16 cellular contexts compared by ENCODE assay signal in the genomic region with DNA sequence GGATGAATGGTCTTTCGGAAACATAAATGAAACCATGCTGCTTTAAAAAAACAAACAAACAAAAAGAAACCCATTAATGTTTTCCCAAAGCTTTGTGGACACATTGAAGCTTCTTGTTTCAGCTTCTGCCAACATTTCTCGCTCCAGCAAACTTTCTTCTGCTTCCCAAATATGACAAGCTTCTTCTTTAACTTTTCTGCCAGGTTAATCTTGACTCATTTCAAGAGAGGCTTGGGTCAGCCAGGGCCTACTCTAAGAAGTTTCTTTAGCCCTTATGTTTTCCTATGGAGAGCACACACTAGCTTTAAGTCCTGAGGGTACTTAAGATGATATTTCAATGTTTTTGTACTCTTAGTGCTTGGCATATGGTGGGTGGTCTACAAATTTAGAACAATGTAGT. TPM values are rescaled to one million over a fixed set of nuclear protein-coding genes. Genes with fewer than 3 reads are reported as not detected.
DNase-seq lines count a peak whose midpoint lies in the region; ATAC-seq, FAIRE-seq and TF ChIP-seq lines count a peak whose summit lies in the region.
"Had no signal": no experiment of that assay in that cellular context is flagged by ENCODE, and none has a peak within 500 bp of the region (broad histone marks: within the 10 kb centered on the region; RNA-seq: fewer than 3 reads in every experiment).

No MANE protein-coding gene starts in this region.

- H3K79me2 ChIP-seq in GM12878 (ENCODE audit: control insufficient read depth, insufficient read depth, low read length) = no peaks in the 10 kb centered on the region
- peaks cover 65% of the 10 kb centered on the region for H3K79me2 ChIP-seq in osteoblast (ENCODE audit: insufficient read depth, low read length)

- peaks cover 57% of the 10 kb centered on the region for H3K4me1 ChIP-seq in CD8-positive, alpha-beta memory T cell (ENCODE audit: insufficient read depth, low read length)
- H3K4me1 ChIP-seq in GM12878 (ENCODE audit: control insufficient read depth, insufficient read depth, low read length) (no peaks in the 10 kb centered on the region; the same call in 1 of the 2 replicates), osteoblast (ENCODE audit: insufficient read depth, low read length) (peaks cover 29% of the 10 kb centered on the region), tibial nerve (peaks cover 0 to 59% (median 23%) of the 10 kb centered on the region in 4 donors)

- POLR2A ChIA-PET in CD8-positive, alpha-beta memory T cell (lab: Charles Lee) = interaction anchor here (0.9 kb wide), 1 partner anchor 24 kb away, joined by 3 read pairs; no protein-coding TSS in a partner anchor
- POLR2A ChIA-PET in GM12878 (lab: Charles Lee) = interaction anchor here (1.0 kb wide), 1 partner anchor 10 kb away, joined by 4 read pairs; no protein-coding TSS in a partner anchor

- TF ChIP-seq RAD21 in GM12878 (IDR thresholded peaks at IDR 0.05; ENCODE audit: insufficient read depth, low read depth, low read length) = no peak

- no TSS peak for BruUV-seq in GM12878 (replicated peaks; lab: Mats Ljungman, UMichigan)

- H3K9me3 Mint-ChIP-seq in CD8-positive, alpha-beta memory T cell = no peaks in the 10 kb centered on the region

- intact Hi-C loops in GM12878 (cut with micrococcal nuclease; ENCODE audit: unreplicated experiment) = no loop called here

- ATAC-seq in HG02884 (IDR thresholded peaks at IDR 0.05; ENCODE audit: unreplicated experiment) (peak; percentile 39), GM12878 (0 out of 3 replicates have a peak, but pooled peaks have one; percentile 20)
- ATAC-seq: heart right ventricle, left lobe of liver had no signal

- no peak for DNase-seq in CD8-positive, alpha-beta memory T cell
- DNase-seq in GM12878 (ENCODE audit: low read depth, low spot score) (no peak), osteoblast (ENCODE audit: insufficient read length, low spot score, missing footprints) (peak; percentile 10), A172 (ENCODE audit: low spot score) (no peak), tibial nerve (ENCODE audit: low spot score in 2 of 2) (no peak), RKO (ENCODE audit: low spot score) (no peak)
- DNase-seq: activated CD4-positive, CD25-positive, alpha-beta regulatory T cell treated with anti-CD3 and anti-CD28 coated beads, Interleukin-2, amount 50 U/mL, for 72 hours; amygdala; H7; heart right ventricle; NCI-H1417 treated with DMSO at 0.1 percent for 48 hours; NCI-H69; ovary had no signal

- H4K20me1 ChIP-seq in GM12878 (ENCODE audit: control insufficient read depth, insufficient read depth) (no peaks in the 10 kb centered on the region), osteoblast (ENCODE audit: insufficient read depth, low read length) (peaks cover 44% of the 10 kb centered on the region)

- peaks cover 21% of the 10 kb centered on the region for H3K36me3 ChIP-seq in CD8-positive, alpha-beta memory T cell (ENCODE audit: insufficient read depth, low read length)
- H3K36me3 ChIP-seq in GM12878 (ENCODE audit: control insufficient read depth in 2 of 2, insufficient read depth in 2 of 2, low read length in 1 of 2) = no peaks in the 10 kb centered on the region
- peaks cover 67% of the 10 kb centered on the region for H3K36me3 ChIP-seq in osteoblast (ENCODE audit: insufficient read depth, low read length)
- H3K36me3 ChIP-seq in tibial nerve = peaks cover 0 to 43% (median 5%) of the 10 kb centered on the region in 3 donors
- H3K36me3 ChIP-seq: ovary had no signal

- no peak for FAIRE-seq in GM12878 (lab: Jason Lieb, UNC)
- FAIRE-seq: D721Med had no signal

- no peaks in the 10 kb centered on the region for H3K27me3 Mint-ChIP-seq in CD8-positive, alpha-beta memory T cell

- TF ChIP-seq CTCF in GM12878 (IDR thresholded peaks at IDR 0.05 in 2 of 3, conservative IDR thresholded peaks at IDR 0.05 in 1 of 3; ENCODE audit: control insufficient read depth in 2 of 3, extremely low read depth in 1 of 3, insufficient read depth in 1 of 3, low read depth in 3 of 3, low read length in 3 of 3) = no peak
- TF ChIP-seq CTCF in osteoblast (IDR thresholded peaks at IDR 0.05; ENCODE audit: extremely low read depth, low read depth, low read length) = no peak
- TF ChIP-seq CTCF in tibial nerve (IDR thresholded peaks at IDR 0.05) = no peak

- no peaks in the 10 kb centered on the region for H3K9me3 ChIP-seq in CD8-positive, alpha-beta memory T cell (ENCODE audit: low read length)
- H3K9me3 ChIP-seq in GM12878 (replicated peaks; ENCODE audit: control insufficient read depth, insufficient read depth, low read length) (no peaks in the 10 kb centered on the region), osteoblast (ENCODE audit: low read depth, low read length) (no peaks in the 10 kb centered on the region), tibial nerve (no peaks in the 10 kb centered on the region)
- H3K9me3 ChIP-seq: heart right ventricle, ovary had no signal

- WGBS in GM12878 (ENCODE audit: insufficient coverage, insufficient replicate concordance, low lambda C conversion rate, missing lambda C conversion rate) = 55% methylated on average over 2 of the region's 2 CpGs
- WGBS in tibial nerve, 2 donors = 53 to 55% methylated on average over 2 of the region's 2 CpGs

- H3K4me1 Mint-ChIP-seq in CD8-positive, alpha-beta memory T cell = peaks cover 57 to 88% (median 86%) of the 10 kb centered on the region in 3 donors

- peak overlapping the region in 7 of 8 donors; percentile 69 to 85 (median 80) for H3K27ac Mint-ChIP-seq in CD8-positive, alpha-beta memory T cell

- in situ Hi-C loops in GM12878 (cut with MboI) = no loop called here

- H3K4me2 ChIP-seq in GM12878 (ENCODE audit: control insufficient read depth, insufficient read depth) (no peak overlapping the region), osteoblast (ENCODE audit: insufficient read depth, low read length) (peak overlapping the region; percentile 17)

- RAD21 ChIA-PET in GM12878 (lab: Charles Lee; ENCODE audit: unreplicated experiment) = interaction anchor here (1.0 kb wide), 2 partner anchors 19 to 99 kb away, joined by 3 to 5 read pairs; no protein-coding TSS in a partner anchor

- no peaks in the 10 kb centered on the region for H3K27me3 ChIP-seq in CD8-positive, alpha-beta memory T cell (ENCODE audit: insufficient read depth, low read length, poor library complexity, severe bottlenecking)
- H3K27me3 ChIP-seq in GM12878 (replicated peaks in 1 of 2; ENCODE audit: control insufficient read depth in 2 of 2, insufficient read depth in 2 of 2, low read length in 1 of 2) (no peaks in the 10 kb centered on the region), osteoblast (ENCODE audit: insufficient read depth, low read length) (no peaks in the 10 kb centered on the region), tibial nerve (no peaks in the 10 kb centered on the region)
- H3K27me3 ChIP-seq: heart right ventricle, ovary had no signal

- TF ChIP-seq POLR2A in GM12878 (IDR thresholded peaks at IDR 0.05; ENCODE audit: low read depth, low read length) (no peak), tibial nerve (IDR thresholded peaks at IDR 0.05) (no peak)

- CTCF ChIA-PET in CD8-positive, alpha-beta memory T cell (lab: Charles Lee) = interaction anchor here (1.8 kb wide), 1 partner anchor 50 kb away, joined by 9 read pairs; no protein-coding TSS in a partner anchor
- CTCF ChIA-PET in GM12878 (lab: Yijun Ruan, JAX) = interaction anchor here (0.6 to 1.9 kb wide), 5 partner anchors 15 to 437 kb away, joined by 3 to 7 read pairs (median 4); no protein-coding TSS in a partner anchor

- TF ChIP-seq EP300 in GM12878 (IDR thresholded peaks at IDR 0.05; ENCODE audit: borderline replicate concordance in 1 of 2, control insufficient read depth in 1 of 2, low read depth in 2 of 2, low read length in 2 of 2) = no peak
- no peak for TF ChIP-seq EP300 in tibial nerve (IDR thresholded peaks at IDR 0.05)

- H3K4me3 ChIP-seq in CD8-positive, alpha-beta memory T cell (ENCODE audit: low read length) = no peak overlapping the region
- no peak overlapping the region for H3K4me3 ChIP-seq in GM12878
- H3K4me3 ChIP-seq in osteoblast (ENCODE audit: insufficient read depth, low read length) = no peak overlapping the region
- H3K4me3 ChIP-seq in tibial nerve = no peak overlapping the region
- H3K4me3 ChIP-seq: heart right ventricle, ovary had no signal

- H3K36me3 Mint-ChIP-seq in CD8-positive, alpha-beta memory T cell = peaks cover 28 to 79% (median 29%) of the 10 kb centered on the region in 3 donors

- H2AFZ ChIP-seq in GM12878 (ENCODE audit: control insufficient read depth, low read depth, low read length) (peak overlapping the region; percentile 22; the same call in 1 of the 2 replicates), osteoblast (ENCODE audit: low read length) (no peak overlapping the region)

- peak overlapping the region; percentile 28 to 72 (median 57) for H3K4me3 Mint-ChIP-seq in CD8-positive, alpha-beta memory T cell

- SMC1A ChIA-PET in GM12878 (lab: Charles Lee; ENCODE audit: uncharacterized antibody, unreplicated experiment) = interaction anchor here (0.7 to 1.5 kb wide), 6 partner anchors 12 to 48 kb away, joined by 3 to 4 read pairs (median 3); no protein-coding TSS in a partner anchor

- no peak overlapping the region for H3K27ac ChIP-seq in CD8-positive, alpha-beta memory T cell (ENCODE audit: low read depth, low read length)
- no peak overlapping the region for H3K27ac ChIP-seq in GM12878 (ENCODE audit: control insufficient read depth, insufficient read depth)
- H3K27ac ChIP-seq in osteoblast (ENCODE audit: low read depth, low read length) = peak overlapping the region; percentile 29
- peak overlapping the region in 2 of 4 donors; percentile 11 to 63 for H3K27ac ChIP-seq in tibial nerve

- H3K9ac ChIP-seq in GM12878 (ENCODE audit: control insufficient read depth, insufficient read depth, low read length) = no peak overlapping the region

RNA-seq across cellular contexts. Expression of gene ANXA1, which starts 6.1 kb away (rescaled TPM):
- 10 to 100 TPM; 87.7 to 93.2 TPM for total RNA-seq in CD8-positive, alpha-beta memory T cell
- 517 TPM for polyA plus RNA-seq in CD8-positive, alpha-beta memory T cell
- 1.3 TPM in 1 of 2 replicates, not detected in the other for total RNA-seq in GM12878 (2013; cell fraction: nucleolus; rRNA removed)
- total RNA-seq in GM12878 (2014; rRNA removed) = 9.1 and 9.5 TPM in 2 replicates
- 13.1 and 13.5 TPM in 2 replicates for total RNA-seq in GM12878 (2014; rRNA removed; fragmentation: Illumina TruSeq; extraction: Trizol)
- total RNA-seq in GM12878 (2021) = 8.2 and 9.3 TPM in 2 replicates
- 1.00 TPM for polyA plus RNA-seq in GM12878 (2011; ENCODE audit: low read depth)
- 30.1 and 44.3 TPM in 2 replicates for polyA plus RNA-seq in GM12878 (2011; rRNA removed)
- polyA plus RNA-seq in GM12878 (2011; cell fraction: cytosol; rRNA removed) = 12.9 and 13.3 TPM in 2 replicates
- polyA plus RNA-seq in GM12878 (2011; cell fraction: nucleus; rRNA removed) = 12.5 and 14.3 TPM in 2 replicates
- polyA plus RNA-seq in GM12878 (2012) = 1.3 and 1.4 TPM in 2 replicates
- 14.4 and 20.0 TPM in 2 replicates for polyA plus RNA-seq in GM12878 (2014; fragmentation: Illumina TruSeq; extraction: Trizol)
- polyA plus RNA-seq in GM12878 (2014; fragmentation: Nextera tagmentation; extraction: Ambion mirVana) = 10 to 100 TPM; 20.2 to 20.4 TPM
- polyA plus RNA-seq in GM12878 (2014; rRNA removed) = 8.2 and 10.7 TPM in 2 replicates
- polyA plus RNA-seq in GM12878 (2016; fragmentation: Nextera tagmentation; extraction: Ambion mirVana) = 10 to 100 TPM in 1 of 2 experiments, 1 to 10 TPM in 1; 6.6 to 12.0 TPM
- 12.2 and 12.7 TPM in 2 replicates for polyA minus RNA-seq in GM12878 (2011; rRNA and poly(A)+ RNA removed)
- polyA minus RNA-seq in GM12878 (2011; cell fraction: cytosol; rRNA and poly(A)+ RNA removed) = 6.4 and 9.3 TPM in 2 replicates
- 5.4 and 9.2 TPM in 2 replicates for polyA minus RNA-seq in GM12878 (2011; cell fraction: nucleus; rRNA and poly(A)+ RNA removed)
- 803 and 816 TPM in 2 replicates for total RNA-seq in osteoblast
- 920 and 1,111 TPM in 2 replicates for total RNA-seq in A172 (2014; rRNA removed; shearing (Covaris generic))
- total RNA-seq in tibial nerve = 100 to 1,000 TPM; 265 to 504 (median 306) TPM

Comparison
In these comparisons a context has a peak if more than half of its experiments do, and no peak if none do; other contexts are left out.
1. RNA of gene ANXA1, which starts 6.1 kb away (total RNA-seq): 920 to 1,111 TPM in A172, 803 to 816 TPM in osteoblast, 265 to 504 TPM in tibial nerve and 87.7 to 93.2 TPM in CD8-positive, alpha-beta memory T cell; 1.3 to 13.5 TPM in GM12878; every median in the first group is over 4 times any median in the second.